ENCODE assay signal across 27 cellular contexts in the genomic region with DNA sequence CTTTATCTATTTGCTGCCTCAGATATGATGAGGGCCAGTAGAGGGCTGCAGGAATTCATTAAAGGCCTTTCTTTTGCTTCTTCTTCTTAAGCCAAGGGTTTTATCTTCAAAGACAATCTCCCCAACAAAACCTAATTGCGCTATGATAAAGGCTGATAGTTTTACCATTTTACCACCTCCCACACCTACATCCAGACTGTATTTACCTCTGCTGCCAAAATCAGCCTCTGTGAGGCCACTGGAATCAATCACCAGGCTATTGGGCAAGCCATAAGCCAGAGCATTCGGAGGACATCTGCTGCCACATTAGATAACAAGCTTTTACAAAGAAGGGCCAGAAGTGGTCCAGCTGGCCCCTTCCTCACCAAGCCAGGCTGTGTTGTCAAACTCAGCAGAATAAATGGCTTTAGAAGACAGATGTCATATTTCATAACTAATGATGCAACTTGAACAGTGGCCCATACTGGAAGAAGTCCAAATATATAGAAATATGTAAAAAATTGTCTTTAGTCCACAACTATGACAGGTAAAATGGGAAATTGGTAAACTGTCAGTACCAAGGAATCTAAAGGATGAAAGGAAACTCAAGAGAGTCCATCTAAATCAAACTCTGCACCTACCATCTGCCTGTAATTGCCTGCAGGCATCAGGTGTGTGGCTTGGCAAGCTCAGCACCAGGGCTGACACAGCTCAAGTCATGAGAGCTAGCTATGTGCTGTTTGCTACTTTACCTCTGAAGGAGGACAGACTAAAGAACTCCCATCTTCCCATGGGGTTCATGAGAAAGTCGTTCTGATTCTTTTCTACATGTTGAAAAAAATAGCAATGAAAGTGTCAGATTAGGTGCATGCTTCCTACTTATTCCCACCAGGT. TPM values are rescaled to one million over a fixed set of nuclear protein-coding genes. Genes with fewer than 3 reads are reported as not detected.
DNase-seq lines count a peak whose midpoint lies in the region; ATAC-seq and TF ChIP-seq lines count a peak whose summit lies in the region.
"Had no signal": no experiment of that assay in that cellular context is flagged by ENCODE, and none has a peak within 500 bp of the region (broad histone marks: within the 10 kb centered on the region; RNA-seq: fewer than 3 reads in every experiment).

No MANE protein-coding gene starts in this region.

- no CpG with 5 or more reads among the region's 3 CpGs for WGBS in mesendoderm (ENCODE audit: extremely low coverage, insufficient coverage, low lambda C conversion rate)

- no peaks in the 10 kb centered on the region for H3K79me1 ChIP-seq in mesendoderm (ENCODE audit: low read length)

- no peak overlapping the region for H4K8ac ChIP-seq in mesendoderm (ENCODE audit: low read depth, low read length)

- H3K4ac ChIP-seq in mesendoderm (ENCODE audit: low read depth, low read length): no peak overlapping the region

- no peaks in the 10 kb centered on the region for H3K27me3 ChIP-seq in mesendoderm (ENCODE audit: insufficient read depth, low read length, poor library complexity)
- H3K27me3 ChIP-seq: ascending aorta, esophagus squamous epithelium, SJCRH30, vagina had no signal

- no peak for TF ChIP-seq CTCF in WTC11 (IDR thresholded peaks at IDR 0.05)

- no peak overlapping the region for H2BK15ac ChIP-seq in mesendoderm (replicated peaks; ENCODE audit: low read depth)

- no peak overlapping the region for H4K5ac ChIP-seq in mesendoderm (ENCODE audit: low read length)

- no peak overlapping the region for H3K4me2 ChIP-seq in mesendoderm (ENCODE audit: low read length)

- H3K18ac ChIP-seq in mesendoderm (ENCODE audit: low read length): no peak overlapping the region

- no peak overlapping the region for H3K4me3 Mint-ChIP-seq in WTC11
- H3K4me3 Mint-ChIP-seq: activated naive CD8-positive, alpha-beta T cell; memory B cell; stimulated activated effector memory CD8-positive, alpha-beta T cell treated with anti-CD3 and anti-CD28 coated beads, Interleukin-12 subunit alpha, Interleukin-12 subunit beta, amount 100 ng/mL, for 72 hours; T-helper 17 cell had no signal

- H3K79me2 ChIP-seq in mesendoderm (ENCODE audit: control insufficient read depth, insufficient read depth, low read length): no peaks in the 10 kb centered on the region

- no peak overlapping the region for H3K9ac ChIP-seq in mesendoderm (ENCODE audit: low read length)

- no peaks in the 10 kb centered on the region for H3K36me3 Mint-ChIP-seq in WTC11
- H3K36me3 Mint-ChIP-seq: activated naive CD8-positive, alpha-beta T cell; memory B cell; stimulated activated effector memory CD8-positive, alpha-beta T cell treated with anti-CD3 and anti-CD28 coated beads, Interleukin-12 subunit alpha, Interleukin-12 subunit beta, amount 100 ng/mL, for 72 hours had no signal

- H3K27ac ChIP-seq in mesendoderm (ENCODE audit: low read depth, low read length): no peak overlapping the region
- H3K27ac ChIP-seq: ascending aorta, esophagus squamous epithelium, SJCRH30, skin epidermis, vagina had no signal

- intact Hi-C loops in Right ventricle myocardium superior (cut with DNase I) (loop anchor here (10.0 kb wide), 1 partner anchor 534 kb away; no protein-coding TSS in a partner anchor), left cardiac atrium (cut with DNase I) (loop anchor here (2.0 to 10.0 kb wide), 2 partner anchors 532 to 534 kb away; no protein-coding TSS in a partner anchor)

- no peak overlapping the region for H2BK5ac ChIP-seq in mesendoderm (ENCODE audit: low read length)

- H3K4me1 Mint-ChIP-seq in WTC11: peaks cover 11% of the 10 kb centered on the region
- H3K4me1 Mint-ChIP-seq: stimulated activated effector memory CD8-positive, alpha-beta T cell treated with anti-CD3 and anti-CD28 coated beads, Interleukin-12 subunit alpha, Interleukin-12 subunit beta, amount 100 ng/mL, for 72 hours had no signal

- no peaks in the 10 kb centered on the region for H3K9me3 Mint-ChIP-seq in WTC11
- H3K9me3 Mint-ChIP-seq: memory B cell; stimulated activated effector memory CD8-positive, alpha-beta T cell treated with anti-CD3 and anti-CD28 coated beads, Interleukin-12 subunit alpha, Interleukin-12 subunit beta, amount 100 ng/mL, for 72 hours had no signal

- H3K56ac ChIP-seq in mesendoderm (ENCODE audit: low read length): no peak overlapping the region

- H2BK120ac ChIP-seq in mesendoderm (ENCODE audit: low read depth, low read length): no peak overlapping the region

- H3K27me3 Mint-ChIP-seq in WTC11 (ENCODE audit: low read depth): no peaks in the 10 kb centered on the region
- H3K27me3 Mint-ChIP-seq: memory B cell had no signal

- no peaks in the 10 kb centered on the region for H3K4me1 ChIP-seq in mesendoderm (ENCODE audit: control insufficient read depth, low read depth, low read length)
- H3K4me1 ChIP-seq: ascending aorta, SJCRH30, vagina had no signal

- H2AK5ac ChIP-seq in mesendoderm (ENCODE audit: low read length): no peak overlapping the region

- H3K4me3 ChIP-seq in mesendoderm (ENCODE audit: low read length): no peak overlapping the region
- H3K4me3 ChIP-seq: ascending aorta, esophagus squamous epithelium, SJCRH30, skin epidermis, vagina had no signal

- in situ Hi-C loops in T47D (cut with HindIII; ENCODE audit: low pct_unique_long_range_greater_than_20kb, low sequenced_read_pairs): no loop called here

- ATAC-seq in Right ventricle myocardium superior (ENCODE audit: poor library complexity) (peak; percentile 48), left cardiac atrium (no peak), WTC11 (no peak)
- ATAC-seq: stimulated activated effector memory CD8-positive, alpha-beta T cell treated with anti-CD3 and anti-CD28 coated beads, Interleukin-12 subunit alpha, Interleukin-12 subunit beta, amount 100 ng/mL, for 72 hours; T-helper 17 cell had no signal

- no peak overlapping the region for H3K23ac ChIP-seq in mesendoderm (ENCODE audit: low read length)

- CTCF ChIA-PET in WTC11 (lab: Charles Lee): interaction anchor here (1.6 to 2.2 kb wide), 3 partner anchors 11 to 380 kb away, joined by 5 to 29 read pairs (median 20); no protein-coding TSS in a partner anchor

- DNase-seq in Right ventricle myocardium superior: no peak
- no peak for DNase-seq in left cardiac atrium
- peak; percentile 98 for DNase-seq in NCI-H524 treated with DMSO at 0.1 percent for 48 hours (lab: John Stamatoyannopoulos, UW)
- peak; percentile 11 to 54 for DNase-seq in T47D (ENCODE audit: low read depth in 1 of 2, low spot score in 1 of 2)
- DNase-seq in mesendoderm: peak; percentile 8
- DNase-seq in NCI-H526 treated with DMSO at 0.1 percent for 48 hours (lab: John Stamatoyannopoulos, UW): no peak
- no peak for DNase-seq in HK-2 (ENCODE audit: unreplicated experiment)
- DNase-seq in WTC11 (ENCODE audit: low spot score): no peak
- DNase-seq: effector memory CD4-positive, alpha-beta T cell; esophagus squamous epithelium; KBM-7; NCI-H187; NCI-H748 treated with DMSO at 0.1 percent for 48 hours; SJCRH30; stimulated activated CD4-positive, alpha-beta T cell treated with anti-CD3 and anti-CD28 coated beads, Interleukin-1b, Interleukin-23, amount 100 ng/mL, for 48 hours; T-helper 17 cell had no signal

- POLR2A ChIA-PET in WTC11 (lab: Charles Lee): no interaction called here

- no peaks in the 10 kb centered on the region for H3K36me3 ChIP-seq in mesendoderm (ENCODE audit: control insufficient read depth, insufficient read depth, low read length)
- H3K36me3 ChIP-seq: ascending aorta, esophagus squamous epithelium, SJCRH30, vagina had no signal

- H3K27ac Mint-ChIP-seq in WTC11: no peak overlapping the region
- H3K27ac Mint-ChIP-seq: activated naive CD8-positive, alpha-beta T cell; memory B cell; stimulated activated effector memory CD8-positive, alpha-beta T cell treated with anti-CD3 and anti-CD28 coated beads, Interleukin-12 subunit alpha, Interleukin-12 subunit beta, amount 100 ng/mL, for 72 hours; T-helper 17 cell had no signal

TF ChIP-seq in WTC11, 78 proteins besides CTCF, POLR2A, EP300 and RAD21 (continues in another document):
- TF ChIP-seq CBFB (CRISPR knock-in tag; IDR thresholded peaks at IDR 0.05; ENCODE audit: low read depth) (no peak), E2F5 (CRISPR knock-in tag; IDR thresholded peaks at IDR 0.05) (no peak), ZNF425 (CRISPR knock-in tag; conservative IDR thresholded peaks at IDR 0.05) (no peak)

RNA-seq across cellular contexts. Expression of gene SLC45A2, which starts 16.1 kb away (rescaled TPM):
- total RNA-seq in Right ventricle myocardium superior: not detected
- under 1 TPM; 0.15 to 0.16 TPM for total RNA-seq in left cardiac atrium
- 0.03 TPM for polyA plus RNA-seq in mesendoderm (2013, experiment 1 of 2)
- not detected for polyA plus RNA-seq in mesendoderm (2013, experiment 2 of 2)
- not detected in 3 replicates for total RNA-seq in WTC11 (2021)
- total RNA-seq: ascending aorta, glomerular endothelial cell, HT-29, kidney epithelial cell, SJCRH30, T-helper 17 cell, vagina had no signal

RNA-seq across cellular contexts. Expression of gene RXFP3, which starts 32.2 kb away (rescaled TPM):
- not detected for total RNA-seq in Right ventricle myocardium superior
- total RNA-seq in left cardiac atrium: not detected
- polyA plus RNA-seq in mesendoderm (2013, experiment 1 of 2): 0.03 TPM
- polyA plus RNA-seq in mesendoderm (2013, experiment 2 of 2): not detected
- total RNA-seq in WTC11 (2021): 0.09 to 0.41 TPM (median 0.22 TPM) in 3 replicates
- total RNA-seq: ascending aorta, esophagus squamous epithelium, glomerular endothelial cell, HT-29, kidney epithelial cell, myocyte, pulmonary artery endothelial cell, SJCRH30, T-helper 17 cell, vagina had no signal

RNA-seq across cellular contexts. Expression of gene AMACR, which starts 39.5 kb away (rescaled TPM):
- total RNA-seq in Right ventricle myocardium superior (5.5 TPM), left cardiac atrium (10 to 100 TPM in 1 of 2 donors, 1 to 10 TPM in 1; 7.3 to 10.3 TPM), WTC11 (2021) (11.2 to 12.0 TPM (median 11.9 TPM) in 3 replicates)
- 7.1 TPM for polyA plus RNA-seq in mesendoderm (2013, experiment 1 of 2)
- 7.5 TPM for polyA plus RNA-seq in mesendoderm (2013, experiment 2 of 2)

Comparison
In these comparisons a context has a peak if more than half of its experiments do, and no peak if none do; other contexts are left out.
1. DNase-seq: peak in NCI-H524 treated with DMSO at 0.1 percent for 48 hours (single experiment), T47D (2 of 2) and mesendoderm (single experiment); none in Right ventricle myocardium superior (single experiment), left cardiac atrium (single experiment), NCI-H526 treated with DMSO at 0.1 percent for 48 hours (single experiment), HK-2 (single experiment) and WTC11 (single experiment).